In genomic region chr11:99343117-99343516, GRCh38 we compare ENCODE assay signal across 29 cellular contexts.
"Had no signal": no experiment of that assay in that cellular context is flagged by ENCODE, and none has a peak within 500 bp of the region (broad histone marks: within the 10 kb centered on the region; RNA-seq: fewer than 3 reads in every experiment).

No MANE protein-coding gene starts in this region.

- H3K4me3 ChIP-seq: ascending aorta, breast epithelium, cardiac muscle cell, colonic mucosa, esophagus squamous epithelium, gastroesophageal sphincter had no signal

- DNase-seq: activated CD4-positive, alpha-beta memory T cell treated with anti-CD3 and anti-CD28 coated beads, Interleukin-2, amount 10 ng/mL, durations not matched to agents 7 days and 5 days; activated CD4-positive, alpha-beta T cell treated with anti-CD3 and anti-CD28 coated beads for 1 hour; activated CD4-positive, alpha-beta T cell treated with anti-CD3 and anti-CD28 coated beads for 4 hours; activated CD4-positive, alpha-beta T cell treated with anti-CD3 and anti-CD28 coated beads, Interleukin-2, amount 10 ng/mL, durations not matched to agents 7 days and 5 days; activated CD4-positive, alpha-beta T cell treated with anti-CD3 and anti-CD28 coated beads, Interleukin-2, amount 50 U/mL, for 4 hours; activated CD8-positive, alpha-beta memory T cell treated with anti-CD3 and anti-CD28 coated beads, Interleukin-2, amount 50 U/mL, for 48 hours; activated gamma-delta T cell; activated naive CD4-positive, alpha-beta T cell; activated naive CD4-positive, alpha-beta T cell treated with anti-CD3 and anti-CD28 coated beads, Interleukin-2, amount 10 ng/mL, durations not matched to agents 7 days and 5 days; activated naive CD8-positive, alpha-beta T cell treated with anti-CD3 and anti-CD28 coated beads, Interleukin-2, amount 10 ng/mL, durations not matched to agents 7 days and 5 days; activated T-cell treated with anti-CD3 and anti-CD28 coated beads for 4 hours; activated T-cell treated with anti-CD3 and anti-CD28 coated beads, Interleukin-2, amount 50 U/mL, for 24 hours; activated T-cell treated with anti-CD3 and anti-CD28 coated beads, Interleukin-2, amount 50 U/mL, for 72 hours; central memory CD4-positive, alpha-beta T cell; cerebellar nuclear complex; colonic mucosa; effector CD8-positive, alpha-beta T cell; esophagus squamous epithelium; foreskin melanocyte; T-helper 2 cell had no signal

- H3K4me1 Mint-ChIP-seq: activated CD4-positive, alpha-beta memory T cell treated with anti-CD3 and anti-CD28 coated beads, Interleukin-2, amount 10 ng/mL, durations not matched to agents 7 days and 5 days; activated CD4-positive, alpha-beta T cell treated with anti-CD3 and anti-CD28 coated beads, Interleukin-2, amount 10 ng/mL, durations not matched to agents 7 days and 5 days; activated naive CD4-positive, alpha-beta T cell treated with anti-CD3 and anti-CD28 coated beads, Interleukin-2, amount 10 ng/mL, durations not matched to agents 7 days and 5 days; activated naive CD8-positive, alpha-beta T cell treated with anti-CD3 and anti-CD28 coated beads, Interleukin-2, amount 10 ng/mL, durations not matched to agents 7 days and 5 days; brain had no signal

- H3K27ac ChIP-seq: ascending aorta, breast epithelium, cardiac muscle cell, colonic mucosa, epithelial cell of prostate, esophagus squamous epithelium, gastroesophageal sphincter had no signal

- H3K4me3 Mint-ChIP-seq: activated CD4-positive, alpha-beta memory T cell treated with anti-CD3 and anti-CD28 coated beads, Interleukin-2, amount 10 ng/mL, durations not matched to agents 7 days and 5 days; activated CD4-positive, alpha-beta T cell treated with anti-CD3 and anti-CD28 coated beads, Interleukin-2, amount 10 ng/mL, durations not matched to agents 7 days and 5 days; activated naive CD4-positive, alpha-beta T cell treated with anti-CD3 and anti-CD28 coated beads, Interleukin-2, amount 10 ng/mL, durations not matched to agents 7 days and 5 days; activated naive CD8-positive, alpha-beta T cell treated with anti-CD3 and anti-CD28 coated beads, Interleukin-2, amount 10 ng/mL, durations not matched to agents 7 days and 5 days; activated T-cell treated with anti-CD3 and anti-CD28 coated beads, Interleukin-2, amount 50 U/mL, for 24 hours; activated T-cell treated with anti-CD3 and anti-CD28 coated beads, Interleukin-2, amount 50 U/mL, for 72 hours; brain had no signal

- H3K9me3 ChIP-seq: ascending aorta, breast epithelium, colonic mucosa, esophagus squamous epithelium, gastroesophageal sphincter had no signal

- H3K27ac Mint-ChIP-seq: activated CD4-positive, alpha-beta memory T cell treated with anti-CD3 and anti-CD28 coated beads, Interleukin-2, amount 10 ng/mL, durations not matched to agents 7 days and 5 days; activated CD4-positive, alpha-beta T cell treated with anti-CD3 and anti-CD28 coated beads, Interleukin-2, amount 10 ng/mL, durations not matched to agents 7 days and 5 days; activated naive CD4-positive, alpha-beta T cell treated with anti-CD3 and anti-CD28 coated beads, Interleukin-2, amount 10 ng/mL, durations not matched to agents 7 days and 5 days; activated naive CD4-positive, alpha-beta T cell treated with anti-CD3 and anti-CD28 coated beads, Interleukin-2, amount 50 U/mL, for 72 hours; activated naive CD8-positive, alpha-beta T cell treated with anti-CD3 and anti-CD28 coated beads, Interleukin-2, amount 10 ng/mL, durations not matched to agents 7 days and 5 days; activated T-cell treated with anti-CD3 and anti-CD28 coated beads, Interleukin-2, amount 50 U/mL, for 24 hours; activated T-cell treated with anti-CD3 and anti-CD28 coated beads, Interleukin-2, amount 50 U/mL, for 72 hours; brain had no signal

- H3K4me1 ChIP-seq: ascending aorta, breast epithelium, colonic mucosa, esophagus squamous epithelium, gastroesophageal sphincter had no signal

- H3K36me3 ChIP-seq: ascending aorta, breast epithelium, cardiac muscle cell, colonic mucosa, esophagus squamous epithelium, gastroesophageal sphincter had no signal

- ATAC-seq: activated naive CD4-positive, alpha-beta T cell treated with anti-CD3 and anti-CD28 coated beads, Interleukin-2, amount 50 U/mL, for 72 hours; activated T-cell treated with anti-CD3 and anti-CD28 coated beads, Interleukin-2, amount 50 U/mL, for 72 hours; gastroesophageal sphincter had no signal

- H3K36me3 Mint-ChIP-seq: activated naive CD4-positive, alpha-beta T cell treated with anti-CD3 and anti-CD28 coated beads, Interleukin-2, amount 10 ng/mL, durations not matched to agents 7 days and 5 days; activated naive CD4-positive, alpha-beta T cell treated with anti-CD3 and anti-CD28 coated beads, Interleukin-2, amount 50 U/mL, for 72 hours; activated naive CD8-positive, alpha-beta T cell treated with anti-CD3 and anti-CD28 coated beads, Interleukin-2, amount 10 ng/mL, durations not matched to agents 7 days and 5 days; brain had no signal

- FAIRE-seq: endometrium, endothelial cell of umbilical vein had no signal

- H3K9me3 Mint-ChIP-seq: activated CD4-positive, alpha-beta T cell treated with anti-CD3 and anti-CD28 coated beads, Interleukin-2, amount 10 ng/mL, durations not matched to agents 7 days and 5 days had no signal

- H3K27me3 ChIP-seq: ascending aorta, breast epithelium, cardiac muscle cell, colonic mucosa, esophagus squamous epithelium, gastroesophageal sphincter had no signal

- H3K27me3 Mint-ChIP-seq: activated CD4-positive, alpha-beta memory T cell treated with anti-CD3 and anti-CD28 coated beads, Interleukin-2, amount 10 ng/mL, durations not matched to agents 7 days and 5 days; activated CD4-positive, alpha-beta T cell treated with anti-CD3 and anti-CD28 coated beads, Interleukin-2, amount 10 ng/mL, durations not matched to agents 7 days and 5 days; activated naive CD4-positive, alpha-beta T cell treated with anti-CD3 and anti-CD28 coated beads, Interleukin-2, amount 10 ng/mL, durations not matched to agents 7 days and 5 days; activated naive CD8-positive, alpha-beta T cell treated with anti-CD3 and anti-CD28 coated beads, Interleukin-2, amount 10 ng/mL, durations not matched to agents 7 days and 5 days; activated T-cell treated with anti-CD3 and anti-CD28 coated beads, Interleukin-2, amount 50 U/mL, for 24 hours had no signal
